Comparison of ENCODE assay signal across 1 cellular context in the genomic region with DNA sequence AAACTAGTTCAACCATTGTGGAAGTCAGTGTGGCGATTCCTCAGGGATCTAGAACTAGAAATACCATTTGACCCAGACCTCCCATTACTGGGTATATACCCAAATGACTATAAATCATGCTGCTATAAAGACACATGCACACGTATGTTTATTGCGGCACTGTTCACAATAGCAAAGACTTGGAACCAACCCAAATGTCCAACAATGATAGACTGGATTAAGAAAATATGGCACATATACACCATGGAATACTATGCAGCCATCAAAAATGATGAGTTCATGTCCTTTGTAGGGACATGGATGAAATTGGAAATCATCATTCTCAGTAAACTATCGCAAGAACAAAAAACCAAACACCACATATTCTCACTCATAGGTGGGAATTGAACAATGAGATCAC.
TF ChIP-seq lines count a peak whose summit lies in the region.

No MANE protein-coding gene starts in this region.

TF ChIP-seq in K562, 482 proteins besides CTCF, POLR2A, EP300 and RAD21 (continued from another document and continues in another):
- TF ChIP-seq MBD2 (IDR thresholded peaks at IDR 0.05; ENCODE audit: borderline replicate concordance, low read depth) (0 out of 2 replicates have a peak, but pooled peaks have one; percentile 29), PHTF2 (CRISPR knock-in tag; IDR thresholded peaks at IDR 0.05) (peak; percentile 86; the same call in 1 of the 2 replicates), POLR2B (IDR thresholded peaks at IDR 0.05; ENCODE audit: low read depth, partially characterized antibody) (peak; percentile 87), ERF (CRISPR knock-in tag; IDR thresholded peaks at IDR 0.05) (peak; percentile 75; the same call in 1 of the 2 replicates), ZNF444 (CRISPR knock-in tag; IDR thresholded peaks at IDR 0.05) (peak; percentile 80; the same call in 1 of the 2 replicates), ELF2 (CRISPR knock-in tag; IDR thresholded peaks at IDR 0.05) (peak; percentile 17; the same call in 1 of the 2 replicates), ZNF717 (CRISPR knock-in tag; IDR thresholded peaks at IDR 0.05) (peak; percentile 94), SUPT5H (IDR thresholded peaks at IDR 0.05) (peak; percentile 89), ZNF23 (CRISPR knock-in tag; IDR thresholded peaks at IDR 0.05) (0 out of 2 replicates have a peak, but pooled peaks have one; percentile 38), ZNF253 (CRISPR knock-in tag; conservative IDR thresholded peaks at IDR 0.05) (peak; percentile 90), OTX1 (CRISPR knock-in tag; IDR thresholded peaks at IDR 0.05) (peak; percentile 97), NCOR1 (IDR thresholded peaks at IDR 0.05) (peak; percentile 61), RFX1 (IDR thresholded peaks at IDR 0.05) (0 out of 2 replicates have a peak, but pooled peaks have one; percentile 3), ZNF212 (CRISPR knock-in tag; IDR thresholded peaks at IDR 0.05) (peak; percentile 70), KLF10 (CRISPR knock-in tag; IDR thresholded peaks at IDR 0.05) (peak; percentile 72; the same call in 1 of the 2 replicates), ZFPM2 (CRISPR knock-in tag; IDR thresholded peaks at IDR 0.05) (peak; percentile 95), NR2F6 (CRISPR knock-in tag; IDR thresholded peaks at IDR 0.05) (peak; percentile 18; the same call in 1 of the 2 replicates), NFXL1 (CRISPR knock-in tag; IDR thresholded peaks at IDR 0.05) (0 out of 2 replicates have a peak, but pooled peaks have one; percentile 36), BCOR (IDR thresholded peaks at IDR 0.05) (peak; percentile 48; the same call in 1 of the 2 replicates), ZNF146 (CRISPR knock-in tag; IDR thresholded peaks at IDR 0.05; ENCODE audit: unreplicated experiment) (peak; percentile 47), ZNF551 (CRISPR knock-in tag; IDR thresholded peaks at IDR 0.05) (peak; percentile 71; the same call in 1 of the 2 replicates), KDM1A (IDR thresholded peaks at IDR 0.05) (0 out of 4 replicates have a peak, but pooled peaks of 1 of the 2 experiments have one; percentile 10), ZNF696 (CRISPR knock-in tag; conservative IDR thresholded peaks at IDR 0.05) (peak; percentile 71; the same call in 1 of the 2 replicates), ZSCAN32 (CRISPR knock-in tag; IDR thresholded peaks at IDR 0.05) (peak; percentile 77), SOX6 (IDR thresholded peaks at IDR 0.05) (peak; percentile 58; the same call in 1 of the 2 replicates), CHCHD3 (CRISPR knock-in tag; IDR thresholded peaks at IDR 0.05) (peak; percentile 68; the same call in 1 of the 2 replicates), ILF3 (IDR thresholded peaks at IDR 0.05; ENCODE audit: borderline replicate concordance) (peak; percentile 84; the same call in 1 of the 2 replicates), SIN3A (IDR thresholded peaks at IDR 0.05; ENCODE audit: borderline replicate concordance in 2 of 2, control insufficient read depth in 1 of 2, low read depth in 2 of 2, low read length in 2 of 2) (peak in 1 of 2 experiments; percentile 7; a peak in 1 of 4 replicates)
- TF ChIP-seq, protein P1, sequence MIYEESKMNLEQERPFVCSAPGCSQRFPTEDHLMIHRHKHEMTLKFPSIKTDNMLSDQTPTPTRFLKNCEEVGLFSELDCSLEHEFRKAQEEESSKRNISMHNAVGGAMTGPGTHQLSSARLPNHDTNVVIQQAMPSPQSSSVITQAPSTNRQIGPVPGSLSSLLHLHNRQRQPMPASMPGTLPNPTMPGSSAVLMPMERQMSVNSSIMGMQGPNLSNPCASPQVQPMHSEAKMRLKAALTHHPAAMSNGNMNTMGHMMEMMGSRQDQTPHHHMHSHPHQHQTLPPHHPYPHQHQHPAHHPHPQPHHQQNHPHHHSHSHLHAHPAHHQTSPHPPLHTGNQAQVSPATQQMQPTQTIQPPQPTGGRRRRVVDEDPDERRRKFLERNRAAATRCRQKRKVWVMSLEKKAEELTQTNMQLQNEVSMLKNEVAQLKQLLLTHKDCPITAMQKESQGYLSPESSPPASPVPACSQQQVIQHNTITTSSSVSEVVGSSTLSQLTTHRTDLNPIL (CRISPR knock-in tag; IDR thresholded peaks at IDR 0.05) = peak; percentile 30; the same call in 1 of the 2 replicates
- TF ChIP-seq, protein P2, sequence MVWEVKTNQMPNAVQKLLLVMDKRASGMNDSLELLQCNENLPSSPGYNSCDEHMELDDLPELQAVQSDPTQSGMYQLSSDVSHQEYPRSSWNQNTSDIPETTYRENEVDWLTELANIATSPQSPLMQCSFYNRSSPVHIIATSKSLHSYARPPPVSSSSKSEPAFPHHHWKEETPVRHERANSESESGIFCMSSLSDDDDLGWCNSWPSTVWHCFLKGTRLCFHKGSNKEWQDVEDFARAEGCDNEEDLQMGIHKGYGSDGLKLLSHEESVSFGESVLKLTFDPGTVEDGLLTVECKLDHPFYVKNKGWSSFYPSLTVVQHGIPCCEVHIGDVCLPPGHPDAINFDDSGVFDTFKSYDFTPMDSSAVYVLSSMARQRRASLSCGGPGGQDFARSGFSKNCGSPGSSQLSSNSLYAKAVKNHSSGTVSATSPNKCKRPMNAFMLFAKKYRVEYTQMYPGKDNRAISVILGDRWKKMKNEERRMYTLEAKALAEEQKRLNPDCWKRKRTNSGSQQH (CRISPR knock-in tag; IDR thresholded peaks at IDR 0.05) = peak; percentile 90
- TF ChIP-seq, protein P3, sequence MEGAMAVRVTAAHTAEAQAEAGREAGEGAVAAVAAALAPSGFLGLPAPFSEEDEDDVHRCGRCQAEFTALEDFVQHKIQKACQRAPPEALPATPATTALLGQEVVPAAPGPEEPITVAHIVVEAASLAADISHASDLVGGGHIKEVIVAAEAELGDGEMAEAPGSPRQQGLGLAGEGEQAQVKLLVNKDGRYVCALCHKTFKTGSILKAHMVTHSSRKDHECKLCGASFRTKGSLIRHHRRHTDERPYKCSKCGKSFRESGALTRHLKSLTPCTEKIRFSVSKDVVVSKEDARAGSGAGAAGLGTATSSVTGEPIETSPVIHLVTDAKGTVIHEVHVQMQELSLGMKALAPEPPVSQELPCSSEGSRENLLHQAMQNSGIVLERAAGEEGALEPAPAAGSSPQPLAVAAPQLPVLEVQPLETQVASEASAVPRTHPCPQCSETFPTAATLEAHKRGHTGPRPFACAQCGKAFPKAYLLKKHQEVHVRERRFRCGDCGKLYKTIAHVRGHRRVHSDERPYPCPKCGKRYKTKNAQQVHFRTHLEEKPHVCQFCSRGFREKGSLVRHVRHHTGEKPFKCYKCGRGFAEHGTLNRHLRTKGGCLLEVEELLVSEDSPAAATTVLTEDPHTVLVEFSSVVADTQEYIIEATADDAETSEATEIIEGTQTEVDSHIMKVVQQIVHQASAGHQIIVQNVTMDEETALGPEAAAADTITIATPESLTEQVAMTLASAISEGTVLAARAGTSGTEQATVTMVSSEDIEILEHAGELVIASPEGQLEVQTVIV (CRISPR knock-in tag; IDR thresholded peaks at IDR 0.05; ENCODE audit: borderline replicate concordance) = peak; percentile 78; the same call in 1 of the 2 replicates
- TF ChIP-seq, protein P4, sequence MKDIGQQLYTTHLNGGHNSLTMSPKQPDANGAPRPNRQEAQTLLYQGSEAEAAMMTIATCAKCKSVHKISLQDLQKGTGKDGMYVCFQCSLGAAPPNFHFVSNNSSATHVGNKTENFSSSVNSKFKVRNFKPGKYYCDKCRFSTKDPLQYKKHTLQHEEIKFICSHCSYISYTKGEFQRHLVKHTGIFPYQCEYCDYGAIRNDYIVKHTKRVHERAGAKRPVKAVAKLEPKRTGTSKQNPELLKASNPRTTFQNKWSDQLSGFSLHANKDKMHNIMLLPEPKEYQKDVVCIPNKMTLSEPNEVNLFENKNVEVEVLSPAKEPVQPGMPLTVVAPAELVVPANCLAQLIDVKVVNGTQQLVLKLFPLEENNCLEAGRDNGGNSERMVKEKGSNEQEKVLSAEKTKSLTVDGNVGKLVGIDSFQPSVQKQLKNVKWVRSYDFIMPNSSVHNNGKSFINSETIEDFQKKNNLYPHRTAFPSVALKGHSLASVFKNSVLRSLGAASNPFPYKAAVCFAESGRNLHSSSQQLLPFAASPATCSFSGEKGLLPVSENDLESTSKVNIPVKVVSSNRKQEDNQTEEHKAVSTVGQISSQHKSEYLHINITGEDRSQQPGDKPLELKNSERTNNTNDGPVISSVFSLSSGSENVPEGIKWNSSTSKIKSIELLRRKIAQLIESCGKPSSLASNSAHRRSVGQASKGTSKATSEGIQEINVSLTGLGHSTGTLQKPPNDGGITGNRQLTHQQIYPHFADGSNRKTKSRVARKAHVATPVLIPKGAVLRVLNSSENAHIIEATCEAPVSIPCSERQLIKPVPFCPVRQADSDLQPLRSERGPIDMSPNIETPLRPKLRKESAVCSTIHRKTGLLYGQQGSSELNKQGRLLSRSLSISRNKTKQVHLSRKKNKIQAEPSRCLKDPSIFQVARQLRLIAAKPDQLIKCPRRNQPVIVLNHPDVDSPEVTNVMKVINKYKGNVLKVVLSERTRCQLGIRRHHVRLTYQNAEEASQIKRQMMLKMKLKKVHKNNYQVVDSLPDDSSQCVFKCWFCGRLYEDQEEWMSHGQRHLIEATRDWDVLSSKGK (CRISPR knock-in tag; IDR thresholded peaks at IDR 0.05) = 0 out of 2 replicates have a peak, but pooled peaks have one; percentile 75
- TF ChIP-seq, protein P5, sequence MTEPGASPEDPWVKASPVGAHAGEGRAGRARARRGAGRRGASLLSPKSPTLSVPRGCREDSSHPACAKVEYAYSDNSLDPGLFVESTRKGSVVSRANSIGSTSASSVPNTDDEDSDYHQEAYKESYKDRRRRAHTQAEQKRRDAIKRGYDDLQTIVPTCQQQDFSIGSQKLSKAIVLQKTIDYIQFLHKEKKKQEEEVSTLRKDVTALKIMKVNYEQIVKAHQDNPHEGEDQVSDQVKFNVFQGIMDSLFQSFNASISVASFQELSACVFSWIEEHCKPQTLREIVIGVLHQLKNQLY (CRISPR knock-in tag; conservative IDR thresholded peaks at IDR 0.05) = peak in 1 of 2 experiments; percentile 35; a peak in 1 of 4 replicates
- TF ChIP-seq, protein P6, sequence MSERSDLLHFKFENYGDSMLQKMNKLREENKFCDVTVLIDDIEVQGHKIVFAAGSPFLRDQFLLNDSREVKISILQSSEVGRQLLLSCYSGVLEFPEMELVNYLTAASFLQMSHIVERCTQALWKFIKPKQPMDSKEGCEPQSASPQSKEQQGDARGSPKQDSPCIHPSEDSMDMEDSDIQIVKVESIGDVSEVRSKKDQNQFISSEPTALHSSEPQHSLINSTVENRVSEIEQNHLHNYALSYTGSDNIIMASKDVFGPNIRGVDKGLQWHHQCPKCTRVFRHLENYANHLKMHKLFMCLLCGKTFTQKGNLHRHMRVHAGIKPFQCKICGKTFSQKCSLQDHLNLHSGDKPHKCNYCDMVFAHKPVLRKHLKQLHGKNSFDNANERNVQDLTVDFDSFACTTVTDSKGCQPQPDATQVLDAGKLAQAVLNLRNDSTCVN (CRISPR knock-in tag; IDR thresholded peaks at IDR 0.05) = peak; percentile 96
- TF ChIP-seq, protein P7, sequence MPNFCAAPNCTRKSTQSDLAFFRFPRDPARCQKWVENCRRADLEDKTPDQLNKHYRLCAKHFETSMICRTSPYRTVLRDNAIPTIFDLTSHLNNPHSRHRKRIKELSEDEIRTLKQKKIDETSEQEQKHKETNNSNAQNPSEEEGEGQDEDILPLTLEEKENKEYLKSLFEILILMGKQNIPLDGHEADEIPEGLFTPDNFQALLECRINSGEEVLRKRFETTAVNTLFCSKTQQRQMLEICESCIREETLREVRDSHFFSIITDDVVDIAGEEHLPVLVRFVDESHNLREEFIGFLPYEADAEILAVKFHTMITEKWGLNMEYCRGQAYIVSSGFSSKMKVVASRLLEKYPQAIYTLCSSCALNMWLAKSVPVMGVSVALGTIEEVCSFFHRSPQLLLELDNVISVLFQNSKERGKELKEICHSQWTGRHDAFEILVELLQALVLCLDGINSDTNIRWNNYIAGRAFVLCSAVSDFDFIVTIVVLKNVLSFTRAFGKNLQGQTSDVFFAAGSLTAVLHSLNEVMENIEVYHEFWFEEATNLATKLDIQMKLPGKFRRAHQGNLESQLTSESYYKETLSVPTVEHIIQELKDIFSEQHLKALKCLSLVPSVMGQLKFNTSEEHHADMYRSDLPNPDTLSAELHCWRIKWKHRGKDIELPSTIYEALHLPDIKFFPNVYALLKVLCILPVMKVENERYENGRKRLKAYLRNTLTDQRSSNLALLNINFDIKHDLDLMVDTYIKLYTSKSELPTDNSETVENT (CRISPR knock-in tag; IDR thresholded peaks at IDR 0.05) = 0 out of 2 replicates have a peak, but pooled peaks have one; percentile 43
- TF ChIP-seq, protein P8, sequence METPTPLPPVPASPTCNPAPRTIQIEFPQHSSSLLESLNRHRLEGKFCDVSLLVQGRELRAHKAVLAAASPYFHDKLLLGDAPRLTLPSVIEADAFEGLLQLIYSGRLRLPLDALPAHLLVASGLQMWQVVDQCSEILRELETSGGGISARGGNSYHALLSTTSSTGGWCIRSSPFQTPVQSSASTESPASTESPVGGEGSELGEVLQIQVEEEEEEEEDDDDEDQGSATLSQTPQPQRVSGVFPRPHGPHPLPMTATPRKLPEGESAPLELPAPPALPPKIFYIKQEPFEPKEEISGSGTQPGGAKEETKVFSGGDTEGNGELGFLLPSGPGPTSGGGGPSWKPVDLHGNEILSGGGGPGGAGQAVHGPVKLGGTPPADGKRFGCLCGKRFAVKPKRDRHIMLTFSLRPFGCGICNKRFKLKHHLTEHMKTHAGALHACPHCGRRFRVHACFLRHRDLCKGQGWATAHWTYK (CRISPR knock-in tag; IDR thresholded peaks at IDR 0.05) = peak; percentile 59; the same call in 1 of the 2 replicates
- TF ChIP-seq, protein P9, sequence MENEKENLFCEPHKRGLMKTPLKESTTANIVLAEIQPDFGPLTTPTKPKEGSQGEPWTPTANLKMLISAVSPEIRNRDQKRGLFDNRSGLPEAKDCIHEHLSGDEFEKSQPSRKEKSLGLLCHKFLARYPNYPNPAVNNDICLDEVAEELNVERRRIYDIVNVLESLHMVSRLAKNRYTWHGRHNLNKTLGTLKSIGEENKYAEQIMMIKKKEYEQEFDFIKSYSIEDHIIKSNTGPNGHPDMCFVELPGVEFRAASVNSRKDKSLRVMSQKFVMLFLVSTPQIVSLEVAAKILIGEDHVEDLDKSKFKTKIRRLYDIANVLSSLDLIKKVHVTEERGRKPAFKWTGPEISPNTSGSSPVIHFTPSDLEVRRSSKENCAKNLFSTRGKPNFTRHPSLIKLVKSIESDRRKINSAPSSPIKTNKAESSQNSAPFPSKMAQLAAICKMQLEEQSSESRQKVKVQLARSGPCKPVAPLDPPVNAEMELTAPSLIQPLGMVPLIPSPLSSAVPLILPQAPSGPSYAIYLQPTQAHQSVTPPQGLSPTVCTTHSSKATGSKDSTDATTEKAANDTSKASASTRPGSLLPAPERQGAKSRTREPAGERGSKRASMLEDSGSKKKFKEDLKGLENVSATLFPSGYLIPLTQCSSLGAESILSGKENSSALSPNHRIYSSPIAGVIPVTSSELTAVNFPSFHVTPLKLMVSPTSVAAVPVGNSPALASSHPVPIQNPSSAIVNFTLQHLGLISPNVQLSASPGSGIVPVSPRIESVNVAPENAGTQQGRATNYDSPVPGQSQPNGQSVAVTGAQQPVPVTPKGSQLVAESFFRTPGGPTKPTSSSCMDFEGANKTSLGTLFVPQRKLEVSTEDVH (IDR thresholded peaks at IDR 0.05; ENCODE audit: low read depth, partially characterized antibody) = peak; percentile 47
- TF ChIP-seq, protein P10, sequence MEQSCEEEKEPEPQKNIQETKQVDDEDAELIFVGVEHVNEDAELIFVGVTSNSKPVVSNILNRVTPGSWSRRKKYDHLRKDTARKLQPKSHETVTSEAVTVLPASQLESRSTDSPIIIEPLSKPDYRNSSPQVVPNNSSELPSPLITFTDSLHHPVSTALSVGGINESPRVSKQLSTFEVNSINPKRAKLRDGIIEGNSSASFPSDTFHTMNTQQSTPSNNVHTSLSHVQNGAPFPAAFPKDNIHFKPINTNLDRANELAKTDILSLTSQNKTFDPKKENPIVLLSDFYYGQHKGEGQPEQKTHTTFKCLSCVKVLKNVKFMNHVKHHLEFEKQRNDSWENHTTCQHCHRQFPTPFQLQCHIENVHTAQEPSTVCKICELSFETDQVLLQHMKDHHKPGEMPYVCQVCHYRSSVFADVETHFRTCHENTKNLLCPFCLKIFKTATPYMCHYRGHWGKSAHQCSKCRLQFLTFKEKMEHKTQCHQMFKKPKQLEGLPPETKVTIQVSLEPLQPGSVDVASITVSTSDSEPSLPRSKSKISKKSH (CRISPR knock-in tag; IDR thresholded peaks at IDR 0.05) = peak; percentile 48; the same call in 1 of the 2 replicates
